ENCODE assay signal across 7 cellular contexts in the genomic region with DNA sequence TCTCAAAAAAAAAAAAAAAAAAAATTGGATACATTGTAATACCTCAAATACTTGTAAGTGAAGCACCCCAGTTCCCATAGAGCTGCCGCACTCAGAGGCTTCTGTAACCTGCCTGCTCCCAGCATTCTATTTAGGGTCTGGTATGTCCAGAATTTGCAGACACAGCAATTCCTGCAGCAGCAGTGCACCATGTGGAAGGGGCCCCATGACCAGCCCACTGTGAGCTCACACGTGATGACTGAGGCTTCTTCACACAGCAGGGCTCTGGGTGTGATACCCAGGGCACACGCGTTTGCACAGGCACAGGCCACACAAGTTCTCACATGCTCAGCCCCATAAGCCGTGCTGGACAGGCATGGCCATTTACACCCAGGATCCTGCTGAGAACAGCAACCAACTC.
DNase-seq lines count a peak whose midpoint lies in the region; ATAC-seq and TF ChIP-seq lines count a peak whose summit lies in the region.
"Not testable (repeated sequence)": the region's sequence is repeated elsewhere in the genome, so short reads cannot be mapped to it uniquely, and the experiment has no call there.

No MANE protein-coding gene starts in this region.

- H3K4me3 ChIP-seq in heart right ventricle, left lung, psoas muscle: not testable (repeated sequence)

- H3K4me1 Mint-ChIP-seq in stimulated activated naive B cell treated with anti-CD40 and anti-IgM and Interleukin-4, amounts not matched to agents 10 μg/mL and 1 μg/mL and 100 μg/mL, for 72 hours, result not testable (repeated sequence)

- not testable (repeated sequence) for TF ChIP-seq CTCF in heart right ventricle (IDR thresholded peaks at IDR 0.05); left lung (IDR thresholded peaks at IDR 0.05); psoas muscle (IDR thresholded peaks at IDR 0.05)

- not testable (repeated sequence) for H3K27ac Mint-ChIP-seq in stimulated activated naive B cell treated with anti-CD40 and anti-IgM and Interleukin-4, amounts not matched to agents 10 μg/mL and 1 μg/mL and 100 μg/mL, for 72 hours

- H3K9me3 Mint-ChIP-seq in stimulated activated naive B cell treated with anti-CD40 and anti-IgM and Interleukin-4, amounts not matched to agents 10 μg/mL and 1 μg/mL and 100 μg/mL, for 72 hours, result not testable (repeated sequence)

- no CpG with 5 or more reads among the region's 5 CpGs for WGBS in heart right ventricle, 2 donors
- WGBS in psoas muscle, 3 donors, result no CpG with 5 or more reads among the region's 5 CpGs

- H3K27me3 Mint-ChIP-seq in stimulated activated naive B cell treated with anti-CD40 and anti-IgM and Interleukin-4, amounts not matched to agents 10 μg/mL and 1 μg/mL and 100 μg/mL, for 72 hours, result not testable (repeated sequence)

- not testable (repeated sequence) for H3K4me3 Mint-ChIP-seq in stimulated activated naive B cell treated with anti-CD40 and anti-IgM and Interleukin-4, amounts not matched to agents 10 μg/mL and 1 μg/mL and 100 μg/mL, for 72 hours

- not testable (repeated sequence) for H3K9me3 ChIP-seq in heart right ventricle, left lung, psoas muscle

- not testable (repeated sequence) for H3K4me1 ChIP-seq in heart right ventricle, left lung, psoas muscle

- not testable (repeated sequence) for H3K36me3 Mint-ChIP-seq in stimulated activated naive B cell treated with anti-CD40 and anti-IgM and Interleukin-4, amounts not matched to agents 10 μg/mL and 1 μg/mL and 100 μg/mL, for 72 hours

- H3K27me3 ChIP-seq in heart right ventricle; left lung; psoas muscle (ENCODE audit: insufficient read depth in 3 of 3, low read length in 2 of 3): not testable (repeated sequence)

- ATAC-seq in esophagus mucosa, result peak; percentile 56
- peak; percentile 80 for ATAC-seq in Right ventricle myocardium superior (ENCODE audit: poor library complexity)
- ATAC-seq in heart right ventricle, result peak in 6 of 8 donors; percentile 37 to 79 (median 55)
- peak; percentile 61 for ATAC-seq in left ventricle myocardium superior
- ATAC-seq in left lung, result peak; percentile 41
- peak; percentile 41 to 67 (median 54) for ATAC-seq in psoas muscle
- ATAC-seq in stimulated activated naive B cell treated with anti-CD40 and anti-IgM and Interleukin-4, amounts not matched to agents 10 μg/mL and 1 μg/mL and 100 μg/mL, for 72 hours (replicated peaks), result peak; percentile 19 to 26

- intact Hi-C loops in Right ventricle myocardium superior (cut with DNase I); heart right ventricle (cut with DNase I); left ventricle myocardium superior (cut with micrococcal nuclease); left lung (cut with DNase I); psoas muscle (cut with DNase I): not testable (repeated sequence)

- not testable (repeated sequence) for DNase-seq in Right ventricle myocardium superior; heart right ventricle; left ventricle myocardium superior; left lung; psoas muscle; stimulated activated naive B cell treated with anti-CD40 and anti-IgM and Interleukin-4, amounts not matched to agents 10 μg/mL and 1 μg/mL and 100 μg/mL, for 72 hours

- H3K36me3 ChIP-seq in heart right ventricle; left lung; psoas muscle (ENCODE audit: insufficient read depth in 1 of 2, low read depth in 1 of 2): not testable (repeated sequence)

- H3K27ac ChIP-seq in heart right ventricle, left lung, psoas muscle: not testable (repeated sequence)

Comparison
In these comparisons a context has a peak if more than half of its experiments do, and no peak if none do; other contexts are left out.
1. ATAC-seq: peak in every context shown above with its lines; median percentile 80 in Right ventricle myocardium superior; 61 in left ventricle myocardium superior; 56 in esophagus mucosa; 55 in heart right ventricle; 54 in psoas muscle; 41 in left lung; 22 in stimulated activated naive B cell treated with anti-CD40 and anti-IgM and Interleukin-4, amounts not matched to agents 10 μg/mL and 1 μg/mL and 100 μg/mL, for 72 hours.